Comparison of ENCODE assay signal across 1 cellular context in the genomic region with DNA sequence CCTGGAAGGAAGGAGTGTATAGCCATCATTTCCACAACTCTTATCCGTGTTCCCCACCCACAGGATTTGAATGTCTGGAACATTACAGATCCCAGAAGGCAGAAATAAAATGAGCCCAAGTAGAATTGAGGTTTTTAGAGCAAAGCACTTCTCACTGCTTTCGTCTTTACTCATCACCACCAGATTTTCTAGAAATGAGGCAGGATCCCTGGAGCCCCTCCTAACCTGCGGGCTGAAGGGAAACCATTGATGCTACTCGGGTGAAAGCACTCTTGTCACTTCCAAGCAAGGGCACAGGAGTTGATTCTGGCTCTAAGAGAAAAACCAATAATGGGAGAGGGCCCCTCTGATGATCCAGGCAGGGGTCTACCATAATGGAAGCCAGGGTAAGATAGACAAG.
TF ChIP-seq lines count a peak whose summit lies in the region.

No MANE protein-coding gene starts in this region.

TF ChIP-seq in GM12878, 131 proteins besides CTCF, POLR2A, EP300 and RAD21:
- 0 out of 4 replicates have a peak, but pooled peaks of 1 of the 2 experiments have one; percentile 42 for TF ChIP-seq ETV6 (conservative IDR thresholded peaks at IDR 0.05 in 1 of 2, IDR thresholded peaks at IDR 0.05 in 1 of 2; ENCODE audit: borderline replicate concordance in 1 of 2, low read depth in 1 of 2)
- TF ChIP-seq SIX5 (IDR thresholded peaks at IDR 0.05; ENCODE audit: low read depth, low read length, severe bottlenecking) = no peak
- no peak for TF ChIP-seq HCFC1 (IDR thresholded peaks at IDR 0.05; ENCODE audit: low read length)
- TF ChIP-seq CREM (IDR thresholded peaks at IDR 0.05; ENCODE audit: low read depth) = peak; percentile 36; the same call in 1 of the 2 replicates
- TF ChIP-seq CREB1 (IDR thresholded peaks at IDR 0.05; ENCODE audit: low read depth) = no peak
- TF ChIP-seq IKZF2 (IDR thresholded peaks at IDR 0.05) = peak; percentile 25 to 44; a peak in 1 of 4 replicates
- TF ChIP-seq NFIC (IDR thresholded peaks at IDR 0.05; ENCODE audit: low read depth, low read length) = 0 out of 2 replicates have a peak, but pooled peaks have one; percentile 61
- no peak for TF ChIP-seq SMAD5 (IDR thresholded peaks at IDR 0.05; ENCODE audit: low read depth)
- TF ChIP-seq BCL11A (IDR thresholded peaks at IDR 0.05; ENCODE audit: low read depth, low read length) = peak; percentile 67
- peak; percentile 33; the same call in 1 of the 2 replicates for TF ChIP-seq DPF2 (IDR thresholded peaks at IDR 0.05)
- no peak for TF ChIP-seq TCF3 (IDR thresholded peaks at IDR 0.05; ENCODE audit: borderline replicate concordance, insufficient read depth, low read depth, low read length)
- no peak for TF ChIP-seq STAT1 (conservative IDR thresholded peaks at IDR 0.05)
- peak; percentile 95 for TF ChIP-seq JUNB (IDR thresholded peaks at IDR 0.05)
- TF ChIP-seq IRF4 (IDR thresholded peaks at IDR 0.05; ENCODE audit: low read depth, low read length) = peak; percentile 94
- TF ChIP-seq STAT3 (IDR thresholded peaks at IDR 0.05; ENCODE audit: low read depth, low read length) = no peak
- TF ChIP-seq LARP7 (IDR thresholded peaks at IDR 0.05) = no peak
- no peak for TF ChIP-seq BACH1 (IDR thresholded peaks at IDR 0.05; ENCODE audit: borderline replicate concordance)
- TF ChIP-seq EED (IDR thresholded peaks at IDR 0.05; ENCODE audit: low read depth) = peak; percentile 85
- TF ChIP-seq RUNX3 (IDR thresholded peaks at IDR 0.05; ENCODE audit: low read length) = peak; percentile 94
- peak; percentile 56; the same call in 1 of the 2 replicates for TF ChIP-seq JUND (IDR thresholded peaks at IDR 0.05; ENCODE audit: low read depth, low read length)
- no peak for TF ChIP-seq ATF7 (IDR thresholded peaks at IDR 0.05; ENCODE audit: low read depth)
- no peak for TF ChIP-seq SUPT20H (IDR thresholded peaks at IDR 0.05; ENCODE audit: borderline replicate concordance, control insufficient read depth, low read depth, low read length)
- 0 out of 2 replicates have a peak, but pooled peaks have one; percentile 16 for TF ChIP-seq IKZF1 (conservative IDR thresholded peaks at IDR 0.05)
- no peak for TF ChIP-seq CBFB (IDR thresholded peaks at IDR 0.05; ENCODE audit: low read depth)
- TF ChIP-seq, protein P1, sequence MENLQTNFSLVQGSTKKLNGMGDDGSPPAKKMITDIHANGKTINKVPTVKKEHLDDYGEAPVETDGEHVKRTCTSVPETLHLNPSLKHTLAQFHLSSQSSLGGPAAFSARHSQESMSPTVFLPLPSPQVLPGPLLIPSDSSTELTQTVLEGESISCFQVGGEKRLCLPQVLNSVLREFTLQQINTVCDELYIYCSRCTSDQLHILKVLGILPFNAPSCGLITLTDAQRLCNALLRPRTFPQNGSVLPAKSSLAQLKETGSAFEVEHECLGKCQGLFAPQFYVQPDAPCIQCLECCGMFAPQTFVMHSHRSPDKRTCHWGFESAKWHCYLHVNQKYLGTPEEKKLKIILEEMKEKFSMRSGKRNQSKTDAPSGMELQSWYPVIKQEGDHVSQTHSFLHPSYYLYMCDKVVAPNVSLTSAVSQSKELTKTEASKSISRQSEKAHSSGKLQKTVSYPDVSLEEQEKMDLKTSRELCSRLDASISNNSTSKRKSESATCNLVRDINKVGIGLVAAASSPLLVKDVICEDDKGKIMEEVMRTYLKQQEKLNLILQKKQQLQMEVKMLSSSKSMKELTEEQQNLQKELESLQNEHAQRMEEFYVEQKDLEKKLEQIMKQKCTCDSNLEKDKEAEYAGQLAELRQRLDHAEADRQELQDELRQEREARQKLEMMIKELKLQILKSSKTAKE (IDR thresholded peaks at IDR 0.05; ENCODE audit: low read depth, poor library complexity, severe bottlenecking) = peak; percentile 17
- TF ChIP-seq CHD4 (IDR thresholded peaks at IDR 0.05) = no peak
- no peak for TF ChIP-seq YBX1 (IDR thresholded peaks at IDR 0.05)
- 0 out of 2 replicates have a peak, but pooled peaks have one; percentile 17 for TF ChIP-seq YY1 (IDR thresholded peaks at IDR 0.05; ENCODE audit: low read depth, low read length)
TF ChIP-seq in GM12878: peak in this region for 14.
